Comparison of ENCODE assay signal across 8 cellular contexts in genomic region chr6:150857062-150857905, GRCh38. TPM values are rescaled to one million over a fixed set of nuclear protein-coding genes. Genes with fewer than 3 reads are reported as not detected.
A peak's percentile ranks its signal among the peaks of the same experiment; 100 is the strongest.
DNase-seq lines count a peak whose midpoint lies in the region; ATAC-seq, FAIRE-seq and TF ChIP-seq lines count a peak whose summit lies in the region.

No MANE protein-coding gene starts in this region.

- POLR2A ChIA-PET in activated CD4-positive, alpha-beta memory T cell treated with anti-CD3 and anti-CD28 coated beads for 36 hours (lab: Charles Lee) = interaction anchor here (1.3 kb wide), 1 partner anchor 8 kb away, joined by 3 read pairs; the partner anchor contains the start of gene MTHFD1L
- POLR2A ChIA-PET in activated CD4-positive, alpha-beta memory T cell treated with anti-CD3 and anti-CD28 coated beads, Interleukin-2, amount 10 ng/mL, durations not matched to agents 7 days and 5 days (lab: Charles Lee) = no interaction called here

- H3K9ac ChIP-seq in keratinocyte (ENCODE audit: control insufficient read depth, extremely low read depth, insufficient read depth, low read length) = peak overlapping the region; percentile 71

- peak overlapping the region; percentile 44 for H3K27ac ChIP-seq in angular gyrus (ENCODE audit: low read depth, low read length)
- H3K27ac ChIP-seq in keratinocyte (ENCODE audit: control insufficient read depth, insufficient read depth, low read length) = peak overlapping the region; percentile 98

- H3K4me3 ChIP-seq in keratinocyte (ENCODE audit: control insufficient read depth in 2 of 3, extremely low read depth in 1 of 3, insufficient read depth in 2 of 3, low read depth in 1 of 3, low read length in 3 of 3) = peak overlapping the region in 2 of 3 experiments; percentile 30 to 32

- H3K4me3 Mint-ChIP-seq in activated CD4-positive, alpha-beta memory T cell treated with anti-CD3 and anti-CD28 coated beads for 36 hours = no peak overlapping the region
- no peak overlapping the region for H3K4me3 Mint-ChIP-seq in activated CD4-positive, alpha-beta memory T cell treated with anti-CD3 and anti-CD28 coated beads, Interleukin-2, amount 10 ng/mL, durations not matched to agents 7 days and 5 days
- H3K4me3 Mint-ChIP-seq in type B pancreatic cell = peak overlapping the region; percentile 24

- peak overlapping the region; percentile 72 for H3K4me2 ChIP-seq in keratinocyte (ENCODE audit: control insufficient read depth, extremely low read depth, insufficient read depth, low read depth, low read length)

- H3K9me3 Mint-ChIP-seq in activated CD4-positive, alpha-beta memory T cell treated with anti-CD3 and anti-CD28 coated beads for 36 hours = no peaks in the 10 kb centered on the region
- peaks cover 6% of the 10 kb centered on the region for H3K9me3 Mint-ChIP-seq in activated CD4-positive, alpha-beta memory T cell treated with anti-CD3 and anti-CD28 coated beads, Interleukin-2, amount 10 ng/mL, durations not matched to agents 7 days and 5 days
- H3K9me3 Mint-ChIP-seq in type B pancreatic cell = peaks cover 16% of the 10 kb centered on the region

- peak; percentile 70 for FAIRE-seq in keratinocyte (lab: Jason Lieb, UNC)

- H3K79me2 ChIP-seq in keratinocyte (ENCODE audit: control insufficient read depth, insufficient read depth, low read length) = no peaks in the 10 kb centered on the region

- peak; percentile 15 for DNase-seq in activated CD4-positive, alpha-beta memory T cell treated with anti-CD3 and anti-CD28 coated beads for 36 hours
- no peak for DNase-seq in activated CD4-positive, alpha-beta memory T cell treated with anti-CD3 and anti-CD28 coated beads, Interleukin-2, amount 10 ng/mL, durations not matched to agents 7 days and 5 days
- DNase-seq in keratinocyte (ENCODE audit: low read depth, low spot score) = peak; percentile 96
- DNase-seq in type B pancreatic cell (ENCODE audit: extremely low spot score, unreplicated experiment) = no peak
- no peak for DNase-seq in NCI-H510A treated with DMSO at 0.1 percent for 48 hours (lab: John Stamatoyannopoulos, UW)

- no peaks in the 10 kb centered on the region for H3K9me1 ChIP-seq in keratinocyte (ENCODE audit: control insufficient read depth, extremely low read depth, insufficient read depth, low read length)

- peaks cover 32% of the 10 kb centered on the region for H3K4me1 ChIP-seq in keratinocyte (ENCODE audit: control insufficient read depth, extremely low read depth, insufficient read depth, low read length)

- no peaks in the 10 kb centered on the region for H3K36me3 Mint-ChIP-seq in activated CD4-positive, alpha-beta memory T cell treated with anti-CD3 and anti-CD28 coated beads for 36 hours
- no peaks in the 10 kb centered on the region for H3K36me3 Mint-ChIP-seq in activated CD4-positive, alpha-beta memory T cell treated with anti-CD3 and anti-CD28 coated beads, Interleukin-2, amount 10 ng/mL, durations not matched to agents 7 days and 5 days (ENCODE audit: low read depth)
- H3K36me3 Mint-ChIP-seq in type B pancreatic cell = peaks cover 23% of the 10 kb centered on the region

- H3K27me3 ChIP-seq in keratinocyte (ENCODE audit: control insufficient read depth, extremely low read depth, insufficient read depth, low read length) = no peaks in the 10 kb centered on the region

- H2AFZ ChIP-seq in keratinocyte (ENCODE audit: control insufficient read depth, low read length) = peak overlapping the region; percentile 87

- peaks cover 6% of the 10 kb centered on the region for H3K27me3 Mint-ChIP-seq in activated CD4-positive, alpha-beta memory T cell treated with anti-CD3 and anti-CD28 coated beads for 36 hours
- H3K27me3 Mint-ChIP-seq in activated CD4-positive, alpha-beta memory T cell treated with anti-CD3 and anti-CD28 coated beads, Interleukin-2, amount 10 ng/mL, durations not matched to agents 7 days and 5 days = peaks cover 14% of the 10 kb centered on the region
- no peaks in the 10 kb centered on the region for H3K27me3 Mint-ChIP-seq in type B pancreatic cell

- H3K4me1 Mint-ChIP-seq in activated CD4-positive, alpha-beta memory T cell treated with anti-CD3 and anti-CD28 coated beads for 36 hours (ENCODE audit: low read depth) = peaks cover 10% of the 10 kb centered on the region
- H3K4me1 Mint-ChIP-seq in activated CD4-positive, alpha-beta memory T cell treated with anti-CD3 and anti-CD28 coated beads, Interleukin-2, amount 10 ng/mL, durations not matched to agents 7 days and 5 days = peaks cover 12% of the 10 kb centered on the region
- H3K4me1 Mint-ChIP-seq in type B pancreatic cell (ENCODE audit: unreplicated experiment) = peaks cover 28% of the 10 kb centered on the region

- ATAC-seq in HG02870 (IDR thresholded peaks at IDR 0.05; ENCODE audit: unreplicated experiment) = no peak
- ATAC-seq in GM18502 (IDR thresholded peaks at IDR 0.05; ENCODE audit: poor library complexity, unreplicated experiment) = no peak

- CTCF ChIA-PET in activated CD4-positive, alpha-beta memory T cell treated with anti-CD3 and anti-CD28 coated beads for 36 hours (lab: Charles Lee) = no interaction called here
- CTCF ChIA-PET in activated CD4-positive, alpha-beta memory T cell treated with anti-CD3 and anti-CD28 coated beads, Interleukin-2, amount 10 ng/mL, durations not matched to agents 7 days and 5 days (lab: Charles Lee) = no interaction called here

- intact Hi-C loops in activated CD4-positive, alpha-beta memory T cell treated with anti-CD3 and anti-CD28 coated beads for 36 hours (cut with micrococcal nuclease) = no loop called here

- H3K36me3 ChIP-seq in keratinocyte (ENCODE audit: control insufficient read depth in 2 of 2, extremely low read depth in 1 of 2, insufficient read depth in 2 of 2, low read length in 2 of 2) = no peaks in the 10 kb centered on the region

- TF ChIP-seq CTCF in keratinocyte (optimal IDR thresholded peaks at IDR 0.05 in 1 of 3, IDR thresholded peaks at IDR 0.05 in 1 of 3, conservative IDR thresholded peaks at IDR 0.05 in 1 of 3; ENCODE audit: extremely low read depth in 1 of 3, insufficient read depth in 2 of 3, low read length in 3 of 3) (no peak), type B pancreatic cell (conservative IDR thresholded peaks at IDR 0.05) (no peak)

- peak overlapping the region; percentile 46 for H3K27ac Mint-ChIP-seq in activated CD4-positive, alpha-beta memory T cell treated with anti-CD3 and anti-CD28 coated beads for 36 hours
- H3K27ac Mint-ChIP-seq in activated CD4-positive, alpha-beta memory T cell treated with anti-CD3 and anti-CD28 coated beads, Interleukin-2, amount 10 ng/mL, durations not matched to agents 7 days and 5 days = no peak overlapping the region
- peak overlapping the region; percentile 89 for H3K27ac Mint-ChIP-seq in type B pancreatic cell

- H3K9me3 ChIP-seq in keratinocyte (ENCODE audit: control insufficient read depth, low read depth, low read length) = no peaks in the 10 kb centered on the region

- H4K20me1 ChIP-seq in keratinocyte (ENCODE audit: control insufficient read depth, extremely low read depth, insufficient read depth, low read length) = no peaks in the 10 kb centered on the region

- dilution Hi-C loops in keratinocyte (cut with MboI; ENCODE audit: extremely low pct_ligation_motif_present, low sequenced_read_pairs) = no loop called here

RNA-seq across cellular contexts. Expression of gene MTHFD1L, which starts 8.2 kb away (rescaled TPM):
- total RNA-seq in activated CD4-positive, alpha-beta memory T cell treated with anti-CD3 and anti-CD28 coated beads for 36 hours = 100 to 1,000 TPM; 115 to 119 TPM
- 10 to 100 TPM; 51.6 to 54.6 TPM for total RNA-seq in activated CD4-positive, alpha-beta memory T cell treated with anti-CD3 and anti-CD28 coated beads, Interleukin-2, amount 10 ng/mL, durations not matched to agents 7 days and 5 days
- 17.4 to 38.0 TPM (median 35.4 TPM) in 3 replicates for polyA plus RNA-seq in keratinocyte
- 33.8 TPM for polyA plus RNA-seq in keratinocyte (2011; ENCODE audit: low read depth)
- 22.6 and 31.8 TPM in 2 replicates for polyA plus RNA-seq in keratinocyte (2011; cell fraction: cytosol; rRNA removed)
- 25.1 and 30.7 TPM in 2 replicates for polyA plus RNA-seq in keratinocyte (2011; cell fraction: nucleus; rRNA removed)
- 29.0 and 35.1 TPM in 2 replicates for polyA plus RNA-seq in keratinocyte (2012; ENCODE audit: low replicate concordance)
- polyA minus RNA-seq in keratinocyte = 15.2 to 38.6 TPM (median 23.4 TPM) in 3 replicates
- polyA minus RNA-seq in keratinocyte (2011; cell fraction: cytosol; rRNA and poly(A)+ RNA removed) = 31.1 TPM
- 21.8 and 39.6 TPM in 2 replicates for polyA minus RNA-seq in keratinocyte (2011; cell fraction: nucleus; rRNA and poly(A)+ RNA removed)
- 25.3 and 28.1 TPM in 2 replicates for total RNA-seq in type B pancreatic cell (ENCODE audit: low replicate concordance)

Comparison
In these comparisons a context has a peak if more than half of its experiments do, and no peak if none do; other contexts are left out.
1. DNase-seq: peak in activated CD4-positive, alpha-beta memory T cell treated with anti-CD3 and anti-CD28 coated beads for 36 hours (single experiment) and keratinocyte (single experiment); none in activated CD4-positive, alpha-beta memory T cell treated with anti-CD3 and anti-CD28 coated beads, Interleukin-2, amount 10 ng/mL, durations not matched to agents 7 days and 5 days (single experiment), type B pancreatic cell (single experiment) and NCI-H510A treated with DMSO at 0.1 percent for 48 hours (single experiment).